Comparison of ENCODE assay signal across 30 cellular contexts in genomic region chr7:2515424-2516193, GRCh38. TPM values are rescaled to one million over a fixed set of nuclear protein-coding genes. Genes with fewer than 3 reads are reported as not detected.
DNase-seq lines count a peak whose midpoint lies in the region; ATAC-seq and TF ChIP-seq lines count a peak whose summit lies in the region.
"Had no signal": no experiment of that assay in that cellular context is flagged by ENCODE, and none has a peak within 500 bp of the region (broad histone marks: within the 10 kb centered on the region; RNA-seq: fewer than 3 reads in every experiment).

No MANE protein-coding gene starts in this region.

- POLR2A ChIA-PET in Panc1 (lab: Charles Lee), result interaction anchor here (0.6 kb wide), 1 partner anchor 171 kb away, joined by 3 read pairs; no protein-coding TSS in a partner anchor

- H3K23ac ChIP-seq in mesenchymal stem cell (ENCODE audit: low read length in 2 of 2), result no peak overlapping the region

- no peak overlapping the region for H2BK12ac ChIP-seq in mesenchymal stem cell (ENCODE audit: low read length in 2 of 2)

- no peak overlapping the region for H3K18ac ChIP-seq in mesenchymal stem cell (ENCODE audit: low read depth in 1 of 2, low read length in 2 of 2)

- no peak overlapping the region for H4K91ac ChIP-seq in mesenchymal stem cell (ENCODE audit: low read length)

- no peak overlapping the region for H4K8ac ChIP-seq in mesenchymal stem cell (ENCODE audit: low read length)

- TF ChIP-seq CTCF in Panc1 (IDR thresholded peaks at IDR 0.05), result no peak
- no peak for TF ChIP-seq CTCF in smooth muscle cell (IDR thresholded peaks at IDR 0.05; ENCODE audit: borderline replicate concordance, insufficient read depth, poor library complexity, severe bottlenecking)

- H2BK15ac ChIP-seq in mesenchymal stem cell (ENCODE audit: low read depth, poor library complexity, severe bottlenecking), result peak overlapping the region; percentile 16

- H3K36me3 ChIP-seq in Panc1 (ENCODE audit: control insufficient read depth, insufficient read depth, low read length), result no peaks in the 10 kb centered on the region
- no peaks in the 10 kb centered on the region for H3K36me3 ChIP-seq in mesenchymal stem cell (ENCODE audit: control insufficient read depth in 1 of 2, insufficient read depth in 2 of 2, low read depth in 1 of 2, low read length in 2 of 2)
- no peaks in the 10 kb centered on the region for H3K36me3 ChIP-seq in smooth muscle cell (ENCODE audit: low read depth)
- H3K36me3 ChIP-seq: esophagus muscularis mucosa had no signal

- peak overlapping the region; percentile 97 for H2BK5ac ChIP-seq in mesenchymal stem cell (ENCODE audit: low read depth, low read length, poor library complexity, severe bottlenecking)

- DNase-seq in right cardiac atrium, result peak in 2 of 3 donors; percentile 20 to 57
- no peak for DNase-seq in cardiac septum (ENCODE audit: low spot score)
- DNase-seq in Panc1 (ENCODE audit: low read depth, low spot score), result no peak
- DNase-seq in mesenchymal stem cell, result no peak
- DNase-seq in smooth muscle cell (lab: John Stamatoyannopoulos, UW; ENCODE audit: unreplicated experiment), result no peak
- no peak for DNase-seq in left lobe of liver (ENCODE audit: low spot score)
- DNase-seq: activated B cell treated with CpG ODN at 0.5 μM for 24 hours; activated naive CD4-positive, alpha-beta T cell treated with anti-CD3 and anti-CD28 coated beads, Interleukin-2, amount 50 U/mL, for 16 hours; cortex of kidney; EL; hippocampal formation; left colon; mesendoderm; naive B cell; NCI-H1105; NCI-H1930; NCI-H526; occipital lobe; PC-9; SIG-M5; stimulated activated CD4-positive, alpha-beta T cell treated with anti-CD3 and anti-CD28 coated beads, Interleukin-4, amount 100 ng/mL, for 1 hour; T1000 had no signal

- peaks cover 21% of the 10 kb centered on the region for H3F3A ChIP-seq in smooth muscle cell (ENCODE audit: low read depth)

- H4K20me1 ChIP-seq in smooth muscle cell (ENCODE audit: low read depth), result peaks cover 7% of the 10 kb centered on the region

- H2AK5ac ChIP-seq in mesenchymal stem cell (ENCODE audit: low read length, severe bottlenecking), result peak overlapping the region; percentile 98

- no peak overlapping the region for H3K14ac ChIP-seq in mesenchymal stem cell (ENCODE audit: low read length in 2 of 2)

- intact Hi-C loops in right cardiac atrium (cut with DNase I) (no loop called here), cardiac septum (cut with DNase I) (no loop called here), Panc1 (cut with micrococcal nuclease; ENCODE audit: unreplicated experiment) (no loop called here)

- H3K4me1 ChIP-seq in right cardiac atrium (ENCODE audit: control insufficient read depth, insufficient read depth, low read length) (no peaks in the 10 kb centered on the region), Panc1 (ENCODE audit: control insufficient read depth, insufficient read depth, low read length) (peaks cover 53% of the 10 kb centered on the region), mesenchymal stem cell (ENCODE audit: control insufficient read depth, insufficient read depth, low read depth, low read length) (peaks cover 69% of the 10 kb centered on the region), smooth muscle cell (ENCODE audit: low read depth) (peaks cover 33% of the 10 kb centered on the region)

- H2AFZ ChIP-seq in mesenchymal stem cell (ENCODE audit: low read depth, low read length) (no peak overlapping the region), smooth muscle cell (ENCODE audit: low read depth) (no peak overlapping the region)
- H2AFZ ChIP-seq: GM23338, PC-9 had no signal

- H3K27me3 ChIP-seq in right cardiac atrium (ENCODE audit: control insufficient read depth, insufficient read depth) (no peaks in the 10 kb centered on the region), Panc1 (ENCODE audit: control insufficient read depth, insufficient read depth, low read length) (no peaks in the 10 kb centered on the region), mesenchymal stem cell (ENCODE audit: control insufficient read depth in 1 of 2, insufficient read depth in 1 of 2, low read length in 2 of 2) (peaks cover 0 to 10% of the 10 kb centered on the region in 2 experiments), smooth muscle cell (ENCODE audit: low read depth) (no peaks in the 10 kb centered on the region)

- H3K9me3 ChIP-seq in right cardiac atrium (ENCODE audit: control insufficient read depth, low read length) (no peaks in the 10 kb centered on the region), Panc1 (ENCODE audit: control insufficient read depth, insufficient read depth, low read depth, low read length) (no peaks in the 10 kb centered on the region), mesenchymal stem cell (ENCODE audit: control insufficient read depth, low read length) (no peaks in the 10 kb centered on the region), smooth muscle cell (replicated peaks; ENCODE audit: low read depth) (no peaks in the 10 kb centered on the region)
- H3K9me3 ChIP-seq: esophagus muscularis mucosa had no signal

- H3K4ac ChIP-seq in mesenchymal stem cell (ENCODE audit: low read depth in 1 of 2, low read length in 2 of 2), result no peak overlapping the region

- H3K27ac ChIP-seq in right cardiac atrium (ENCODE audit: low read length) (no peak overlapping the region), Panc1 (ENCODE audit: low read length) (peak overlapping the region; percentile 48; the same call in 1 of the 2 replicates), mesenchymal stem cell (ENCODE audit: low read length, poor library complexity, severe bottlenecking) (peak overlapping the region; percentile 97), smooth muscle cell (ENCODE audit: low read depth) (peak overlapping the region; percentile 93)
- H3K27ac ChIP-seq: C4-2B, esophagus muscularis mucosa, PC-9 had no signal

- peak overlapping the region; percentile 14 for H3K4me2 ChIP-seq in mesenchymal stem cell (ENCODE audit: low read length, poor library complexity, severe bottlenecking)
- H3K4me2 ChIP-seq in smooth muscle cell, result peak overlapping the region; percentile 28
- H3K4me2 ChIP-seq: GM23338, PC-9 had no signal

- H3K79me2 ChIP-seq in smooth muscle cell (ENCODE audit: low read depth), result peaks cover 6% of the 10 kb centered on the region

- ATAC-seq in right cardiac atrium (no peak), Panc1 (no peak), HG02588 (IDR thresholded peaks at IDR 0.05; ENCODE audit: unreplicated experiment) (no peak), HG02678 (IDR thresholded peaks at IDR 0.05; ENCODE audit: unreplicated experiment) (no peak), left lobe of liver (no peak)
- ATAC-seq: GM12878, GM23338, left colon had no signal

- H3K4me3 ChIP-seq in right cardiac atrium (ENCODE audit: low read length), result no peak overlapping the region
- no peak overlapping the region for H3K4me3 ChIP-seq in Panc1 (ENCODE audit: low read depth in 2 of 2, low read length in 2 of 2)
- no peak overlapping the region for H3K4me3 ChIP-seq in mesenchymal stem cell (ENCODE audit: insufficient read depth in 1 of 2, low read depth in 1 of 2, low read length in 2 of 2)
- H3K4me3 ChIP-seq in smooth muscle cell, result no peak overlapping the region
- H3K4me3 ChIP-seq: esophagus muscularis mucosa, GM12878, GM23338, PC-9 had no signal

- CTCF ChIA-PET in Panc1 (lab: Charles Lee), result interaction anchor here (0.6 kb wide), 1 partner anchor 785 kb away, joined by 3 read pairs; no protein-coding TSS in a partner anchor

- H3K9ac ChIP-seq in mesenchymal stem cell (ENCODE audit: low read length), result no peak overlapping the region
- H3K9ac ChIP-seq in smooth muscle cell (ENCODE audit: low read depth), result peak overlapping the region; percentile 62

- 90% methylated on average over 15 of the region's 15 CpGs for WGBS in right cardiac atrium
- 98% methylated on average over 14 of the region's 15 CpGs for WGBS in mesenchymal stem cell
- 97% methylated on average over 14 of the region's 15 CpGs for WGBS in smooth muscle cell (ENCODE audit: low lambda C conversion rate)

- in situ Hi-C loops in Panc1 (cut with HindIII; ENCODE audit: low pct_unique_long_range_greater_than_20kb, low sequenced_read_pairs), result no loop called here

- BruUV-seq in Panc1 (replicated peaks; lab: Mats Ljungman, UMichigan), result no TSS peak

- H3K79me1 ChIP-seq in mesenchymal stem cell (replicated peaks; ENCODE audit: low read length, poor library complexity, severe bottlenecking), result no peaks in the 10 kb centered on the region

- no peak overlapping the region for H2BK120ac ChIP-seq in mesenchymal stem cell (ENCODE audit: low read depth, low read length)

RNA-seq across cellular contexts. Expression of gene LFNG, which starts 4.0 kb away (rescaled TPM):
- 1 to 10 TPM; 3.6 to 6.6 (median 4.8) TPM for total RNA-seq in right cardiac atrium
- polyA plus RNA-seq in right cardiac atrium, result 6.0 TPM
- 6.2 TPM for total RNA-seq in cardiac septum
- total RNA-seq in Panc1 (2021; ENCODE audit: unreplicated experiment), result 38.1 TPM
- 61.6 TPM for polyA plus RNA-seq in Panc1 (2012; ENCODE audit: insufficient read length)
- polyA plus RNA-seq in mesenchymal stem cell (2013, experiment 1 of 2), result 0.22 TPM
- 0.21 TPM for polyA plus RNA-seq in mesenchymal stem cell (2013, experiment 2 of 2)
- 9.8 and 19.5 TPM in 2 replicates for total RNA-seq in smooth muscle cell
- 6.0 and 7.9 TPM in 2 replicates for polyA plus RNA-seq in smooth muscle cell
- 1.2 TPM for total RNA-seq in left lobe of liver

RNA-seq across cellular contexts. Expression of gene GRIFIN, which starts 39.4 kb away (rescaled TPM):
- total RNA-seq in right cardiac atrium (not detected), cardiac septum (not detected), Panc1 (2021; ENCODE audit: unreplicated experiment) (not detected), smooth muscle cell (not detected in 2 replicates), left lobe of liver (not detected)
- polyA plus RNA-seq in right cardiac atrium (not detected), smooth muscle cell (not detected in 2 replicates)
- not detected for polyA plus RNA-seq in Panc1 (2012; ENCODE audit: insufficient read length)
- polyA plus RNA-seq in mesenchymal stem cell (2013, experiment 1 of 2), result not detected
- polyA plus RNA-seq in mesenchymal stem cell (2013, experiment 2 of 2), result not detected
- total RNA-seq: activated B cell treated with CpG ODN at 0.5 μM for 24 hours, Calu3, esophagus muscularis mucosa, frontal cortex, GM12878, GM23338, left colon, occipital lobe, PC-9 had no signal
- polyA plus RNA-seq: GM12878, GM23338 had no signal

RNA-seq across cellular contexts. Expression of gene BRAT1, which starts 39.7 kb away (rescaled TPM):
- total RNA-seq in right cardiac atrium (10 to 100 TPM; 15.4 to 19.0 (median 16.1) TPM), cardiac septum (12.8 TPM), Panc1 (2021; ENCODE audit: unreplicated experiment) (76.9 TPM), smooth muscle cell (11.2 and 16.8 TPM in 2 replicates), left lobe of liver (15.6 TPM)
- polyA plus RNA-seq in right cardiac atrium (16.9 TPM), smooth muscle cell (32.4 and 43.6 TPM in 2 replicates)
- 84.4 TPM for polyA plus RNA-seq in Panc1 (2012; ENCODE audit: insufficient read length)
- polyA plus RNA-seq in mesenchymal stem cell (2013, experiment 1 of 2), result 10.5 TPM
- polyA plus RNA-seq in mesenchymal stem cell (2013, experiment 2 of 2), result 10.6 TPM

RNA-seq across cellular contexts. Expression of gene IQCE, which starts 43.2 kb away (rescaled TPM):
- total RNA-seq in right cardiac atrium (10 to 100 TPM; 10.6 to 16.0 (median 15.2) TPM), cardiac septum (13.3 TPM), Panc1 (2021; ENCODE audit: unreplicated experiment) (44.8 TPM), smooth muscle cell (12.7 and 15.0 TPM in 2 replicates), left lobe of liver (5.7 TPM)
- polyA plus RNA-seq in right cardiac atrium (7.9 TPM), smooth muscle cell (5.8 and 16.3 TPM in 2 replicates)
- 49.3 TPM for polyA plus RNA-seq in Panc1 (2012; ENCODE audit: insufficient read length)
- polyA plus RNA-seq in mesenchymal stem cell (2013, experiment 1 of 2), result 10.2 TPM
- polyA plus RNA-seq in mesenchymal stem cell (2013, experiment 2 of 2), result 10.0 TPM

Comparison
In these comparisons a context has a peak if more than half of its experiments do, and no peak if none do; other contexts are left out.
1. DNase-seq: peak in right cardiac atrium (2 of 3); none in cardiac septum (single experiment), Panc1 (single experiment), mesenchymal stem cell (single experiment), smooth muscle cell (single experiment) and left lobe of liver (single experiment).